In the genomic region with DNA sequence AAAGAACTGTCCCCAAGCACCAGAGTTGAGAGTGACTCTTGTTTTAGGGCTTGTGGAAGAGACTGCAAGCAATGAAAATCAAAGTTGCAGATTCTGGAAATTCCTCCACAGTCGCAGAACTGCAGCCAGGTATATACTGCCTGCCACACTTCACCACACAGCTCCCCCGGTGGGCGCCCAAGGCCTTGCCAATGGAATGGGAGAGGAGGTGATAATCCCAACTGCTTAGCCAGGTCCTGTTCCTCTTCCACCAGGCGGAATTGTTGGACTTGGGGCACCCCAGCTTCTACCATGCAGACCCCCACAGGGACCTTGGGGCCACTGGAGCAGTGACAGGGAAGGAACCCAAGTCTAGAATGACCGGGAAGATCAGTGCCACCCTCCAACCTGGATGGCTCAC, we compare ENCODE assay signal across 1 cellular context.
TF ChIP-seq lines count a peak whose summit lies in the region.

No MANE protein-coding gene starts in this region.

TF ChIP-seq in HEK293, 187 proteins besides CTCF, POLR2A, EP300 and RAD21 (continued from another document):
- TF ChIP-seq, protein P1, sequence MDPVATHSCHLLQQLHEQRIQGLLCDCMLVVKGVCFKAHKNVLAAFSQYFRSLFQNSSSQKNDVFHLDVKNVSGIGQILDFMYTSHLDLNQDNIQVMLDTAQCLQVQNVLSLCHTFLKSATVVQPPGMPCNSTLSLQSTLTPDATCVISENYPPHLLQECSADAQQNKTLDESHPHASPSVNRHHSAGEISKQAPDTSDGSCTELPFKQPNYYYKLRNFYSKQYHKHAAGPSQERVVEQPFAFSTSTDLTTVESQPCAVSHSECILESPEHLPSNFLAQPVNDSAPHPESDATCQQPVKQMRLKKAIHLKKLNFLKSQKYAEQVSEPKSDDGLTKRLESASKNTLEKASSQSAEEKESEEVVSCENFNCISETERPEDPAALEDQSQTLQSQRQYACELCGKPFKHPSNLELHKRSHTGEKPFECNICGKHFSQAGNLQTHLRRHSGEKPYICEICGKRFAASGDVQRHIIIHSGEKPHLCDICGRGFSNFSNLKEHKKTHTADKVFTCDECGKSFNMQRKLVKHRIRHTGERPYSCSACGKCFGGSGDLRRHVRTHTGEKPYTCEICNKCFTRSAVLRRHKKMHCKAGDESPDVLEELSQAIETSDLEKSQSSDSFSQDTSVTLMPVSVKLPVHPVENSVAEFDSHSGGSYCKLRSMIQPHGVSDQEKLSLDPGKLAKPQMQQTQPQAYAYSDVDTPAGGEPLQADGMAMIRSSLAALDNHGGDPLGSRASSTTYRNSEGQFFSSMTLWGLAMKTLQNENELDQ (tag by site-specific recombination; IDR thresholded peaks at IDR 0.05; ENCODE audit: low read depth), result no peak
TF ChIP-seq in HEK293: peak in this region for 0.
